Comparison of ENCODE assay signal across 8 cellular contexts in genomic region chr17:43983515-43984411, GRCh38.
DNase-seq lines count a peak whose midpoint lies in the region; ATAC-seq and TF ChIP-seq lines count a peak whose summit lies in the region.

No MANE protein-coding gene starts in this region.

- peak; percentile 28 for ATAC-seq in stimulated activated naive CD8-positive, alpha-beta T cell treated with anti-CD3 and anti-CD28 coated beads, Interleukin-15, Interleukin-2, amounts not matched to agents 100 U/mL and 50 U/mL, for 24 hours

- DNase-seq in NCI-H524 (lab: John Stamatoyannopoulos, UW) (peak; percentile 16 to 28), NCI-H524 treated with DMSO at 0.1 percent for 48 hours (lab: John Stamatoyannopoulos, UW) (no peak), iPS-NIHi11 (ENCODE audit: low spot score) (peak; percentile 67), HPDE6-E6E7 (ENCODE audit: extremely low spot score) (no peak), GM10266 (ENCODE audit: extremely low spot score) (no peak)
- DNase-seq in stimulated activated naive CD8-positive, alpha-beta T cell treated with anti-CD3 and anti-CD28 coated beads, Interleukin-15, Interleukin-2, amounts not matched to agents 100 U/mL and 50 U/mL, for 24 hours, result peak; percentile 16
- DNase-seq in stimulated activated CD4-positive, alpha-beta T cell treated with anti-CD3 and anti-CD28 coated beads, Interleukin-4, amount 100 ng/mL, for 24 hours, result no peak

- peaks cover 33% of the 10 kb centered on the region for H3K27me3 Mint-ChIP-seq in activated naive CD4-positive, alpha-beta T cell treated with anti-CD3 and anti-CD28 coated beads, Interleukin-2, amount 50 U/mL, for 24 hours

- no peak overlapping the region for H3K27ac Mint-ChIP-seq in activated naive CD4-positive, alpha-beta T cell treated with anti-CD3 and anti-CD28 coated beads, Interleukin-2, amount 50 U/mL, for 24 hours

- H3K36me3 Mint-ChIP-seq in activated naive CD4-positive, alpha-beta T cell treated with anti-CD3 and anti-CD28 coated beads, Interleukin-2, amount 50 U/mL, for 24 hours, result no peaks in the 10 kb centered on the region

- peak overlapping the region; percentile 58 for H3K4me3 Mint-ChIP-seq in activated naive CD4-positive, alpha-beta T cell treated with anti-CD3 and anti-CD28 coated beads, Interleukin-2, amount 50 U/mL, for 24 hours

- peaks cover 4% of the 10 kb centered on the region for H3K4me1 Mint-ChIP-seq in activated naive CD4-positive, alpha-beta T cell treated with anti-CD3 and anti-CD28 coated beads, Interleukin-2, amount 50 U/mL, for 24 hours

- no peak for TF ChIP-seq CTCF in GM10266 (IDR thresholded peaks at IDR 0.05; ENCODE audit: control insufficient read depth, insufficient read depth, low read depth, missing control alignments)

- H3K9me3 Mint-ChIP-seq in activated naive CD4-positive, alpha-beta T cell treated with anti-CD3 and anti-CD28 coated beads, Interleukin-2, amount 50 U/mL, for 24 hours, result no peaks in the 10 kb centered on the region

Comparison
In these comparisons a context has a peak if more than half of its experiments do, and no peak if none do; other contexts are left out.
1. DNase-seq: peak in NCI-H524 (2 of 2), iPS-NIHi11 (single experiment) and stimulated activated naive CD8-positive, alpha-beta T cell treated with anti-CD3 and anti-CD28 coated beads, Interleukin-15, Interleukin-2, amounts not matched to agents 100 U/mL and 50 U/mL, for 24 hours (single experiment); none in NCI-H524 treated with DMSO at 0.1 percent for 48 hours (single experiment), stimulated activated CD4-positive, alpha-beta T cell treated with anti-CD3 and anti-CD28 coated beads, Interleukin-4, amount 100 ng/mL, for 24 hours (single experiment), HPDE6-E6E7 (single experiment) and GM10266 (single experiment).